In the genomic region with DNA sequence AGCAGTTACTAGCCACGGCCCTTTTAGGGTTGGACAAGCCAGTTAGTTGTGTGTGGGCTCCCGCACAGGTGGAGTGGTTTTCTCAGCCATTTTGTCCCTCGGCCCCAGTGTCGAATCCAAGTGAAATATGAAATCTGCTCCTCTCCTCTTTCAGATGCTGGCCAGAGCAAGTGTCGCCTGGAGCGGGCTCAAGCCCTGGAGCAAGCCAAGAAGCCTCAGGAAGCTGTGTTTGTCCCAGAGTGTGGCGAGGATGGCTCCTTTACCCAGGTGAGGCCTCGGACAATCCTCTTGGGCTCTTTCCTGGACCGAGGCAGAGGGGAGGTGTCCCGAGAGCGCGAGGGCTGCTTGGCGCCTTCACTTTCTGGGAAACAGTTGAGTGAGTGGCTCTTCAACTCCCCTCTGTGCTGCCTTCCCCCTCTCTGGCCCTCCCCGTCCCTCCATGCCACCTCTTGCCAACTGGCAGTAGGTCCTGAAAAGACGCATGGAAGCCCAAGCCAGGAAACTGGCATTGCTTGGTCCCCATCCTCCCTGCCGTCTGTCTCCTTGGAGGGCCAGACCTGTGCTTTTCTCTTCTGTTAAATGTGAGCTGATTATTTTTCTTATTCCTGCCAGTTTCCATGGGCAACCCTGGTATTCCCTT, we compare ENCODE assay signal across 16 cellular contexts.
"Had no signal": no experiment of that assay in that cellular context is flagged by ENCODE, and none has a peak within 500 bp of the region (broad histone marks: within the 10 kb centered on the region; RNA-seq: fewer than 3 reads in every experiment).

No MANE protein-coding gene starts in this region.

- ATAC-seq: left lobe of liver; natural killer cell treated with Interleukin-12 subunit alpha and Interleukin-12 subunit beta and Interleukin-15 and Interleukin-18, amount 100 ng/mL, for 72 hours; stimulated activated memory B cell treated with anti-CD40 and anti-IgM and Interleukin-4, amounts not matched to agents 10 μg/mL and 1 μg/mL and 100 μg/mL, for 72 hours; T-cell had no signal

- H3K4me3 ChIP-seq: SK-N-MC had no signal

- DNase-seq: activated CD4-positive, alpha-beta memory T cell treated with anti-CD3 and anti-CD28 coated beads for 36 hours; activated gamma-delta T cell; activated naive CD8-positive, alpha-beta T cell treated with anti-CD3 and anti-CD28 coated beads for 36 hours; activated T-cell treated with anti-CD3 and anti-CD28 coated beads, Interleukin-2, amount 50 U/mL, for 48 hours; aorta; cortex of kidney; effector CD8-positive, alpha-beta T cell; small intestine; T-cell; T1000; trophoblast cell had no signal

- H3K27ac ChIP-seq: SK-N-MC, VCaP had no signal
